Comparison of ENCODE assay signal across 8 cellular contexts in genomic region chr1:39196244-39197215, GRCh38. TPM values are rescaled to one million over a fixed set of nuclear protein-coding genes. Genes with fewer than 3 reads are reported as not detected.
DNase-seq lines count a peak whose midpoint lies in the region; ATAC-seq and TF ChIP-seq lines count a peak whose summit lies in the region.

No MANE protein-coding gene starts in this region.

- in situ Hi-C loops in astrocyte of the spinal cord (cut with HindIII; ENCODE audit: low sequenced_read_pairs) (no loop called here), HAP-1 (cut with MboI; ENCODE audit: low sequenced_read_pairs) (no loop called here)

- H3K4me3 Mint-ChIP-seq in CD8-positive, alpha-beta memory T cell, result peak overlapping the region; percentile 38 to 83 (median 71)
- peak overlapping the region; percentile 74 for H3K4me3 Mint-ChIP-seq in natural killer cell

- H3K27ac ChIP-seq in CD8-positive, alpha-beta memory T cell (ENCODE audit: low read depth, low read length), result peak overlapping the region; percentile 60
- peak overlapping the region; percentile 93 for H3K27ac ChIP-seq in SU-DHL-6 (ENCODE audit: low read depth, low read length)

- H3K27me3 Mint-ChIP-seq in CD8-positive, alpha-beta memory T cell, result no peaks in the 10 kb centered on the region
- no peaks in the 10 kb centered on the region for H3K27me3 Mint-ChIP-seq in natural killer cell (ENCODE audit: low read depth in 2 of 2)

- H2AFZ ChIP-seq in SU-DHL-6 (ENCODE audit: low read depth, low read length, severe bottlenecking), result peak overlapping the region; percentile 6

- TF ChIP-seq CTCF in SU-DHL-6 (IDR thresholded peaks at IDR 0.05; ENCODE audit: insufficient read depth, low read length, poor library complexity, severe bottlenecking), result no peak
- TF ChIP-seq CTCF in astrocyte of the spinal cord (IDR thresholded peaks at IDR 0.05; ENCODE audit: low read depth, low read length), result no peak
- TF ChIP-seq CTCF in natural killer cell (IDR thresholded peaks at IDR 0.05), result no peak

- H3K9me3 Mint-ChIP-seq in CD8-positive, alpha-beta memory T cell, result no peaks in the 10 kb centered on the region
- H3K9me3 Mint-ChIP-seq in natural killer cell, result no peaks in the 10 kb centered on the region

- H3K4me3 ChIP-seq in CD8-positive, alpha-beta memory T cell (ENCODE audit: low read length), result peak overlapping the region; percentile 44
- H3K4me3 ChIP-seq in SU-DHL-6 (ENCODE audit: insufficient read depth, low read length, poor library complexity, severe bottlenecking) (peak overlapping the region; percentile 37), astrocyte of the spinal cord (ENCODE audit: low read depth, low read length) (no peak overlapping the region), HAP-1 (no peak overlapping the region)

- H3K27me3 ChIP-seq in CD8-positive, alpha-beta memory T cell (ENCODE audit: insufficient read depth, low read length, poor library complexity, severe bottlenecking), result no peaks in the 10 kb centered on the region
- H3K27me3 ChIP-seq in SU-DHL-6 (ENCODE audit: low read length), result no peaks in the 10 kb centered on the region
- no peaks in the 10 kb centered on the region for H3K27me3 ChIP-seq in HAP-1 (ENCODE audit: low read depth)

- POLR2A ChIA-PET in CD8-positive, alpha-beta memory T cell (lab: Charles Lee), result interaction anchor here (0.8 kb wide), 1 partner anchor 19 kb away, joined by 3 read pairs; no protein-coding TSS in a partner anchor

- H4K20me1 ChIP-seq in SU-DHL-6 (ENCODE audit: low read depth, low read length), result no peaks in the 10 kb centered on the region

- H3K4me1 Mint-ChIP-seq in CD8-positive, alpha-beta memory T cell, result peaks cover 72 to 81% (median 78%) of the 10 kb centered on the region in 3 donors
- peaks cover 61 to 71% of the 10 kb centered on the region in 2 donors for H3K4me1 Mint-ChIP-seq in natural killer cell

- no peaks in the 10 kb centered on the region for H3K9me2 ChIP-seq in SU-DHL-6 (replicated peaks; ENCODE audit: insufficient read depth, low read length)

- DNase-seq in CD8-positive, alpha-beta memory T cell, result peak; percentile 32 to 86 (median 79)
- peak; percentile 72 for DNase-seq in astrocyte of the spinal cord (ENCODE audit: low read depth, low spot score)
- DNase-seq in natural killer cell, result peak; percentile 37
- DNase-seq in HAP-1 (ENCODE audit: low spot score in 2 of 2), result no peak

- no peaks in the 10 kb centered on the region for H3K36me3 ChIP-seq in CD8-positive, alpha-beta memory T cell (ENCODE audit: insufficient read depth, low read length)
- H3K36me3 ChIP-seq in SU-DHL-6 (ENCODE audit: low read length) (no peaks in the 10 kb centered on the region), HAP-1 (replicated peaks) (no peaks in the 10 kb centered on the region)

- no peaks in the 10 kb centered on the region for H3K9me3 ChIP-seq in CD8-positive, alpha-beta memory T cell (ENCODE audit: low read length)
- no peaks in the 10 kb centered on the region for H3K9me3 ChIP-seq in SU-DHL-6 (ENCODE audit: insufficient read depth, low read length)
- H3K9me3 ChIP-seq in HAP-1, result no peaks in the 10 kb centered on the region; the same call in 1 of the 2 replicates

- intact Hi-C loops in natural killer cell (cut with micrococcal nuclease), result loop anchor here (1.0 to 10.0 kb wide), 2 partner anchors 20 to 218 kb away; no protein-coding TSS in a partner anchor

- ATAC-seq in HG02973 (IDR thresholded peaks at IDR 0.05; ENCODE audit: unreplicated experiment), result peak; percentile 49
- peak; percentile 64 to 91 (median 86) for ATAC-seq in natural killer cell
- no peak for ATAC-seq in HG03457 (IDR thresholded peaks at IDR 0.05; ENCODE audit: unreplicated experiment)
- no peak for ATAC-seq in GM21737 (IDR thresholded peaks at IDR 0.05; ENCODE audit: unreplicated experiment)

- H3K27ac Mint-ChIP-seq in CD8-positive, alpha-beta memory T cell, result peak overlapping the region; percentile 39 to 97 (median 90)
- H3K27ac Mint-ChIP-seq in natural killer cell, result peak overlapping the region; percentile 91 to 94

- peaks cover 0 to 4% (median 0%) of the 10 kb centered on the region in 3 donors for H3K36me3 Mint-ChIP-seq in CD8-positive, alpha-beta memory T cell
- H3K36me3 Mint-ChIP-seq in natural killer cell, result no peaks in the 10 kb centered on the region

- H3K4me2 ChIP-seq in SU-DHL-6 (ENCODE audit: low read depth, low read length, poor library complexity, severe bottlenecking), result peak overlapping the region; percentile 86

- peak overlapping the region; percentile 57 for H3K9ac ChIP-seq in SU-DHL-6 (ENCODE audit: low read length)

- CTCF ChIA-PET in CD8-positive, alpha-beta memory T cell (lab: Charles Lee), result interaction anchor here (1.4 kb wide), 1 partner anchor 13 kb away, joined by 3 read pairs; no protein-coding TSS in a partner anchor

- peaks cover 23% of the 10 kb centered on the region for H3F3A ChIP-seq in SU-DHL-6 (ENCODE audit: insufficient read depth)

- H3K4me1 ChIP-seq in CD8-positive, alpha-beta memory T cell (ENCODE audit: insufficient read depth, low read length), result peaks cover 67% of the 10 kb centered on the region
- no peaks in the 10 kb centered on the region for H3K4me1 ChIP-seq in HAP-1

- H3K79me2 ChIP-seq in SU-DHL-6 (ENCODE audit: insufficient read depth, low read length), result no peaks in the 10 kb centered on the region

RNA-seq across cellular contexts. Expression of gene MACF1, which starts 8.0 kb away (rescaled TPM):
- 100 to 1,000 TPM; 151 to 154 TPM for total RNA-seq in CD8-positive, alpha-beta memory T cell
- 87.6 TPM for polyA plus RNA-seq in CD8-positive, alpha-beta memory T cell
- total RNA-seq in natural killer cell, result 100 to 1,000 TPM; 752 to 811 (median 752) TPM

Comparison
In these comparisons a context has a peak if more than half of its experiments do, and no peak if none do; other contexts are left out.
1. DNase-seq: peak in CD8-positive, alpha-beta memory T cell (5 of 5), astrocyte of the spinal cord (single experiment) and natural killer cell (single experiment); none in HAP-1 (0 of 2).
2. H3K4me3 ChIP-seq: peak in CD8-positive, alpha-beta memory T cell (single experiment) and SU-DHL-6 (single experiment); none in astrocyte of the spinal cord (single experiment) and HAP-1 (single experiment).
3. ATAC-seq: peak in HG02973 (single experiment) and natural killer cell (3 of 3); none in HG03457 (single experiment) and GM21737 (single experiment).
4. RNA of gene MACF1, which starts 8.0 kb away (total RNA-seq): 752 to 811 TPM in natural killer cell; 151 to 154 TPM in CD8-positive, alpha-beta memory T cell; every median in the first group is over 4 times any median in the second.